In the genomic region with DNA sequence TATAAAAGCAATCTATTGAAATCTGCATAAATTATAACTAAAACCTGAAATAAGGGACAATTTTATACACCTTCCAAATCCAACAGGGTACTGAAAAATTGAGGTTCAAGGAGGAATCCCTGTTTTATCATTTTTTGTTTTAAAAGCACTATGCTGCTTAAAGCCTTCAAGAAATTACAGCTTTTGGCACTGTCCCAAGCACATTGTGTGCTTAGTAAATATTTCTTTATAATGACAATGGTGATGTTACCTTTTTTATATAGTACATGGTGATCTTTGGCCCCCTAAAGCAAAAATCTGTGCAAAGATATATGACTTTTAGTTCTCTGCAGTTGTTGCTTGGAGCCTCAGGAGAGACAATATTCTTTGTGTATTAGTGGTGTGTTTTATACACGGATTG, we compare ENCODE assay signal across 17 cellular contexts.
DNase-seq lines count a peak whose midpoint lies in the region; ATAC-seq and TF ChIP-seq lines count a peak whose summit lies in the region.
"Had no signal": no experiment of that assay in that cellular context is flagged by ENCODE, and none has a peak within 500 bp of the region (broad histone marks: within the 10 kb centered on the region; RNA-seq: fewer than 3 reads in every experiment).

No MANE protein-coding gene starts in this region.

- H3K4me1 ChIP-seq in RWPE2 (ENCODE audit: insufficient read depth, poor library complexity, severe bottlenecking) (peaks cover 38% of the 10 kb centered on the region), prostate gland (replicated peaks) (peaks cover 5% of the 10 kb centered on the region)

- no peaks in the 10 kb centered on the region for H3K9me3 Mint-ChIP-seq in stimulated activated memory B cell treated with anti-CD40 and anti-IgM and Interleukin-4, amounts not matched to agents 10 μg/mL and 1 μg/mL and 100 μg/mL, for 72 hours

- DNase-seq in NCI-H2081 (lab: John Stamatoyannopoulos, UW) (peak; percentile 37 to 71), NCI-H2081 treated with DMSO at 0.1 percent for 48 hours (lab: John Stamatoyannopoulos, UW) (no peak), DMS53 treated with DMSO at 0.1 percent for 48 hours (lab: John Stamatoyannopoulos, UW; ENCODE audit: unreplicated experiment) (peak; percentile 7), RWPE2 (ENCODE audit: low spot score) (no peak), prostate gland (ENCODE audit: low spot score) (peak; percentile 38), GM19238 (ENCODE audit: insufficient read length, low spot score) (no peak)
- DNase-seq in activated effector memory CD4-positive, alpha-beta T cell treated with anti-CD3 and anti-CD28 coated beads, Interleukin-2, amount 50 U/mL, for 16 hours: no peak
- DNase-seq: EL, MM.1S, NCI-H1092 treated with DMSO at 0.1 percent for 48 hours, NCI-H1930, NCI-H226, NCI-H524 treated with DMSO at 0.1 percent for 48 hours had no signal

- H3K27ac Mint-ChIP-seq in stimulated activated memory B cell treated with anti-CD40 and anti-IgM and Interleukin-4, amounts not matched to agents 10 μg/mL and 1 μg/mL and 100 μg/mL, for 72 hours: no peak overlapping the region

- H3K9me3 ChIP-seq in RWPE2 (ENCODE audit: severe bottlenecking): no peaks in the 10 kb centered on the region
- no peaks in the 10 kb centered on the region for H3K9me3 ChIP-seq in prostate gland

- H3K36me3 ChIP-seq in RWPE2 (ENCODE audit: low read depth) (no peaks in the 10 kb centered on the region), prostate gland (no peaks in the 10 kb centered on the region)

- H3K27me3 ChIP-seq in RWPE2 (ENCODE audit: insufficient read depth, poor library complexity, severe bottlenecking): no peaks in the 10 kb centered on the region
- no peaks in the 10 kb centered on the region for H3K27me3 ChIP-seq in prostate gland (replicated peaks; ENCODE audit: insufficient read depth)

- H3K4me3 Mint-ChIP-seq in stimulated activated memory B cell treated with anti-CD40 and anti-IgM and Interleukin-4, amounts not matched to agents 10 μg/mL and 1 μg/mL and 100 μg/mL, for 72 hours: no peak overlapping the region

- no peaks in the 10 kb centered on the region for H3K4me1 Mint-ChIP-seq in stimulated activated memory B cell treated with anti-CD40 and anti-IgM and Interleukin-4, amounts not matched to agents 10 μg/mL and 1 μg/mL and 100 μg/mL, for 72 hours

- ATAC-seq in RWPE2 (ENCODE audit: low read depth): no peak
- no peak for ATAC-seq in stimulated activated memory B cell treated with anti-CD40 and anti-IgM and Interleukin-4, amounts not matched to agents 10 μg/mL and 1 μg/mL and 100 μg/mL, for 72 hours

- no peak for TF ChIP-seq POLR2A in prostate gland (IDR thresholded peaks at IDR 0.05)

- intact Hi-C loops in prostate gland (cut with DNase I): no loop called here

- H3K27ac ChIP-seq in RWPE2 (ENCODE audit: poor library complexity, severe bottlenecking) (peak overlapping the region; percentile 96), prostate gland (no peak overlapping the region)
- H3K27ac ChIP-seq: C4-2B, KMS-11, RWPE1 had no signal

- TF ChIP-seq CTCF in RWPE2 (IDR thresholded peaks at IDR 0.05; ENCODE audit: poor library complexity, severe bottlenecking) (no peak), prostate gland (IDR thresholded peaks at IDR 0.05) (no peak)

- H3K27me3 Mint-ChIP-seq in stimulated activated memory B cell treated with anti-CD40 and anti-IgM and Interleukin-4, amounts not matched to agents 10 μg/mL and 1 μg/mL and 100 μg/mL, for 72 hours: peaks cover 14% of the 10 kb centered on the region

- no peaks in the 10 kb centered on the region for H3K36me3 Mint-ChIP-seq in stimulated activated memory B cell treated with anti-CD40 and anti-IgM and Interleukin-4, amounts not matched to agents 10 μg/mL and 1 μg/mL and 100 μg/mL, for 72 hours

- H3K4me3 ChIP-seq in RWPE2 (ENCODE audit: severe bottlenecking) (no peak overlapping the region), prostate gland (no peak overlapping the region)

- WGBS in prostate gland: 17% methylated on average over 1 of the region's 1 CpG

Comparison
In these comparisons a context has a peak if more than half of its experiments do, and no peak if none do; other contexts are left out.
1. DNase-seq: peak in NCI-H2081 (2 of 2), DMS53 treated with DMSO at 0.1 percent for 48 hours (single experiment) and prostate gland (single experiment); none in NCI-H2081 treated with DMSO at 0.1 percent for 48 hours (single experiment), RWPE2 (single experiment), activated effector memory CD4-positive, alpha-beta T cell treated with anti-CD3 and anti-CD28 coated beads, Interleukin-2, amount 50 U/mL, for 16 hours (single experiment) and GM19238 (single experiment).